In the genomic region with DNA sequence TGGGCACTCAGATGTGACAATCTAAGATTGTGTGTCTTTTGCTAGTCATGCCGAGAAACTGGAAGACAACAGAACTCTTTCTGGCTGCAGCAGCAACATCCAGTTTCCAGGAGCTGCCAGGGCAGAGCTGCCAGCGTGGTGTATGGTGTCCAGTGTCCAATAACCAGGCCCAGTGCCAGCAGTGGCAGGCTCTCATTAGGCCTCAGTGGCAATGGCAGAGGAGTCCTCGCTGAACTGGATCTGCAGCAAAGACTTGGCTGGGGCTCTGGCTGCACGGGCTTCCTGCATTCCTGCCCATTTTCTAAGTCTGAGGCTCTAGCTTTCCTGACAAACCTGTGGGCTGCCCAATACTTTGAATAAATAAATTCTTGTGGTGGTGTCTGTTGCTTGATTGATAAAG, we compare ENCODE assay signal across 13 cellular contexts. TPM values are rescaled to one million over a fixed set of nuclear protein-coding genes. Genes with fewer than 3 reads are reported as not detected.
A peak's percentile ranks its signal among the peaks of the same experiment; 100 is the strongest.
DNase-seq lines count a peak whose midpoint lies in the region; ATAC-seq and TF ChIP-seq lines count a peak whose summit lies in the region.
"Had no signal": no experiment of that assay in that cellular context is flagged by ENCODE, and none has a peak within 500 bp of the region (broad histone marks: within the 10 kb centered on the region; RNA-seq: fewer than 3 reads in every experiment).

No MANE protein-coding gene starts in this region.

- no peak overlapping the region for H3K27ac Mint-ChIP-seq in T-helper 2 cell treated with Interferon-gamma antibody and Interleukin-4, amounts not matched to agents 5 μg/mL and 100 μg/mL, for 36 hours
- H3K27ac Mint-ChIP-seq: activated CD8-positive, alpha-beta T cell treated with anti-CD3 and anti-CD28 coated beads for 36 hours; T-helper 1 cell treated with Interleukin-12 subunit alpha and Interleukin-12 subunit beta and Interleukin-4 antibody, amounts not matched to agents 30 μg/mL and 1 μg/mL, for 36 hours had no signal

- H3K4me1 Mint-ChIP-seq in T-helper 2 cell treated with Interferon-gamma antibody and Interleukin-4, amounts not matched to agents 5 μg/mL and 100 μg/mL, for 36 hours (ENCODE audit: low read depth) = no peaks in the 10 kb centered on the region

- no peaks in the 10 kb centered on the region for H3K27me3 Mint-ChIP-seq in T-helper 2 cell treated with Interferon-gamma antibody and Interleukin-4, amounts not matched to agents 5 μg/mL and 100 μg/mL, for 36 hours (ENCODE audit: low read depth)
- H3K27me3 Mint-ChIP-seq: activated CD8-positive, alpha-beta T cell treated with anti-CD3 and anti-CD28 coated beads for 36 hours had no signal

- DNase-seq in NCI-H2029 (lab: John Stamatoyannopoulos, UW) = peak; percentile 94
- DNase-seq in cerebellum (ENCODE audit: low spot score) = peak; percentile 21
- DNase-seq in medulla oblongata (ENCODE audit: extremely low spot score) = peak; percentile 94
- no peak for DNase-seq in T-helper 2 cell treated with Interferon-gamma antibody and Interleukin-4, amounts not matched to agents 5 μg/mL and 100 μg/mL, for 36 hours (ENCODE audit: low spot score)
- no peak for DNase-seq in NCI-H1417 treated with DMSO at 0.1 percent for 48 hours (lab: John Stamatoyannopoulos, UW)
- DNase-seq: ACHN; activated CD8-positive, alpha-beta T cell treated with anti-CD3 and anti-CD28 coated beads for 36 hours; activated naive CD4-positive, alpha-beta T cell treated with anti-CD3 and anti-CD28 coated beads, Interleukin-2, amount 50 U/mL, for 16 hours; left colon had no signal

- no peak for ATAC-seq in HG03159 (IDR thresholded peaks at IDR 0.05; ENCODE audit: unreplicated experiment)
- no peak for ATAC-seq in HG03439 (IDR thresholded peaks at IDR 0.05; ENCODE audit: unreplicated experiment)
- ATAC-seq: activated CD8-positive, alpha-beta T cell treated with anti-CD3 and anti-CD28 coated beads for 36 hours; left colon had no signal

- TF ChIP-seq CTCF in 22Rv1 (IDR thresholded peaks at IDR 0.05) = no peak

- no peaks in the 10 kb centered on the region for H3K9me3 Mint-ChIP-seq in T-helper 2 cell treated with Interferon-gamma antibody and Interleukin-4, amounts not matched to agents 5 μg/mL and 100 μg/mL, for 36 hours
- H3K9me3 Mint-ChIP-seq: activated CD8-positive, alpha-beta T cell treated with anti-CD3 and anti-CD28 coated beads for 36 hours; T-helper 1 cell treated with Interleukin-12 subunit alpha and Interleukin-12 subunit beta and Interleukin-4 antibody, amounts not matched to agents 30 μg/mL and 1 μg/mL, for 36 hours had no signal

- no peak overlapping the region for H3K4me3 Mint-ChIP-seq in T-helper 2 cell treated with Interferon-gamma antibody and Interleukin-4, amounts not matched to agents 5 μg/mL and 100 μg/mL, for 36 hours
- H3K4me3 Mint-ChIP-seq: activated CD8-positive, alpha-beta T cell treated with anti-CD3 and anti-CD28 coated beads for 36 hours; T-helper 1 cell treated with Interleukin-12 subunit alpha and Interleukin-12 subunit beta and Interleukin-4 antibody, amounts not matched to agents 30 μg/mL and 1 μg/mL, for 36 hours had no signal

- H3K36me3 Mint-ChIP-seq in T-helper 2 cell treated with Interferon-gamma antibody and Interleukin-4, amounts not matched to agents 5 μg/mL and 100 μg/mL, for 36 hours (ENCODE audit: low read depth) = no peaks in the 10 kb centered on the region

- H3K27ac ChIP-seq in 22Rv1 = peak overlapping the region; percentile 50

RNA-seq across cellular contexts. Expression of a gene that starts 26.2 kb away (rescaled TPM):
- 68.1 TPM for total RNA-seq in cerebellum

RNA-seq across cellular contexts. Expression of a gene that starts 57.6 kb away (rescaled TPM):
- total RNA-seq in cerebellum = 48.2 TPM

Comparison
In these comparisons a context has a peak if more than half of its experiments do, and no peak if none do; other contexts are left out.
1. DNase-seq: peak in NCI-H2029 (single experiment), cerebellum (single experiment) and medulla oblongata (single experiment); none in T-helper 2 cell treated with Interferon-gamma antibody and Interleukin-4, amounts not matched to agents 5 μg/mL and 100 μg/mL, for 36 hours (single experiment) and NCI-H1417 treated with DMSO at 0.1 percent for 48 hours (single experiment).